In the genomic region with DNA sequence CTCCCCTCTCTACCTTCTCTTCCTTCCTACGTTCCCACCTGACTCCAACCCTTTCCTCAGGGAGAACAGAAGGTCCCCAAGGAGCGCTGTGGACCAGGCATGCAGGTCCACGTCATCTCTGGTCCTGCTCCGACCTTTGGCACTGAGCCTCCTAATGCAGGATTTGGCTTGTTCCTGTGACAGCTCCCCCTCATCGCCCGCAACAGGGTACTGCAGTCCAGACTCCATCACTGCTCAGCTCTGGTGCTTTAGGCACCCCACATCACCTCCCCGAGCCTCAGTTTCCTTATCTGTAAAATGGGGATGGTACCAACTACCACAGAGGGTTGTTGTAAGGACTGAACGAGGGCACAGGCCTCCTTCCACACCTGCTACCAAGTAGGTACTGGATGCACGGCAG, we compare ENCODE assay signal across 21 cellular contexts. TPM values are rescaled to one million over a fixed set of nuclear protein-coding genes. Genes with fewer than 3 reads are reported as not detected.
DNase-seq lines count a peak whose midpoint lies in the region; ATAC-seq and TF ChIP-seq lines count a peak whose summit lies in the region.
"Had no signal": no experiment of that assay in that cellular context is flagged by ENCODE, and none has a peak within 500 bp of the region (broad histone marks: within the 10 kb centered on the region; RNA-seq: fewer than 3 reads in every experiment).

No MANE protein-coding gene starts in this region.

- no peak overlapping the region for H3K18ac ChIP-seq in mesendoderm (ENCODE audit: low read length)

- TF ChIP-seq CTCF in GM23338 (conservative IDR thresholded peaks at IDR 0.05; ENCODE audit: low read depth in 2 of 2): peak in 1 of 2 experiments; percentile 26; a peak in 2 of 4 replicates

- H3K27ac Mint-ChIP-seq in GM23338: no peak overlapping the region
- H3K27ac Mint-ChIP-seq in activated T-helper 17 cell treated with anti-CD3 and anti-CD28 coated beads, Interleukin-2, amount 50 U/mL, for 72 hours: peak overlapping the region; percentile 30
- H3K27ac Mint-ChIP-seq in activated naive CD4-positive, alpha-beta T cell treated with anti-CD3 and anti-CD28 coated beads, Interleukin-2, amount 50 U/mL, for 72 hours: no peak overlapping the region
- H3K27ac Mint-ChIP-seq: activated CD4-positive, alpha-beta T cell treated with anti-CD3 and anti-CD28 coated beads, Interleukin-2, amount 10 ng/mL, durations not matched to agents 7 days and 5 days; activated naive CD8-positive, alpha-beta T cell treated with anti-CD3 and anti-CD28 coated beads, Interleukin-2, amount 10 ng/mL, durations not matched to agents 7 days and 5 days; activated T-helper 2 cell treated with anti-CD3 and anti-CD28 coated beads, Interferon-gamma antibody, Interleukin-2, Interleukin-4, amounts not matched to agents 10 μg/mL and 5 μg/mL and 100 μg/mL, durations not matched to agents 14 hours and 24 hours and 36 hours; B cell; endodermal cell; HFFc6 had no signal

- H3K9me2 ChIP-seq in GM23338 (ENCODE audit: insufficient read depth): no peaks in the 10 kb centered on the region
- H3K9me2 ChIP-seq in Karpas-422 (replicated peaks; ENCODE audit: insufficient read depth, low read length): no peaks in the 10 kb centered on the region

- H3K79me1 ChIP-seq in mesendoderm (ENCODE audit: low read length): no peaks in the 10 kb centered on the region

- 0 out of 2 replicates have a peak, but pooled peaks cover 2% of the 10 kb centered on the region for H3F3A ChIP-seq in GM23338 (replicated peaks; ENCODE audit: low read depth)

- peak overlapping the region; percentile 54 for H2AK5ac ChIP-seq in mesendoderm (ENCODE audit: low read length)

- H2AFZ ChIP-seq in GM23338: no peak overlapping the region; the same call in 1 of the 2 replicates
- no peak overlapping the region for H2AFZ ChIP-seq in Karpas-422 (ENCODE audit: low read length)

- H3K4me3 ChIP-seq in GM23338 (no peak overlapping the region), Karpas-422 (ENCODE audit: low read length) (no peak overlapping the region), mesendoderm (ENCODE audit: low read length) (no peak overlapping the region)
- H3K4me3 ChIP-seq: body of pancreas, heart left ventricle, mucosa of descending colon, upper lobe of left lung had no signal

- H3K36me3 Mint-ChIP-seq in GM23338 (ENCODE audit: low read depth): no peaks in the 10 kb centered on the region
- no peaks in the 10 kb centered on the region for H3K36me3 Mint-ChIP-seq in activated T-helper 17 cell treated with anti-CD3 and anti-CD28 coated beads, Interleukin-2, amount 50 U/mL, for 72 hours (ENCODE audit: low read depth)
- no peaks in the 10 kb centered on the region for H3K36me3 Mint-ChIP-seq in activated naive CD4-positive, alpha-beta T cell treated with anti-CD3 and anti-CD28 coated beads, Interleukin-2, amount 50 U/mL, for 72 hours
- H3K36me3 Mint-ChIP-seq: activated naive CD8-positive, alpha-beta T cell treated with anti-CD3 and anti-CD28 coated beads, Interleukin-2, amount 10 ng/mL, durations not matched to agents 7 days and 5 days had no signal

- no peak overlapping the region for H2BK15ac ChIP-seq in mesendoderm (replicated peaks; ENCODE audit: low read depth)

- no CpG with 5 or more reads among the region's 9 CpGs for WGBS in mesendoderm (ENCODE audit: extremely low coverage, insufficient coverage, low lambda C conversion rate)

- H3K9me3 Mint-ChIP-seq in GM23338: no peaks in the 10 kb centered on the region
- no peaks in the 10 kb centered on the region for H3K9me3 Mint-ChIP-seq in activated T-helper 17 cell treated with anti-CD3 and anti-CD28 coated beads, Interleukin-2, amount 50 U/mL, for 72 hours
- no peaks in the 10 kb centered on the region for H3K9me3 Mint-ChIP-seq in activated naive CD4-positive, alpha-beta T cell treated with anti-CD3 and anti-CD28 coated beads, Interleukin-2, amount 50 U/mL, for 72 hours
- H3K9me3 Mint-ChIP-seq: activated CD4-positive, alpha-beta T cell treated with anti-CD3 and anti-CD28 coated beads, Interleukin-2, amount 10 ng/mL, durations not matched to agents 7 days and 5 days; activated naive CD8-positive, alpha-beta T cell treated with anti-CD3 and anti-CD28 coated beads, Interleukin-2, amount 10 ng/mL, durations not matched to agents 7 days and 5 days; activated T-helper 2 cell treated with anti-CD3 and anti-CD28 coated beads, Interferon-gamma antibody, Interleukin-2, Interleukin-4, amounts not matched to agents 10 μg/mL and 5 μg/mL and 100 μg/mL, durations not matched to agents 14 hours and 24 hours and 36 hours; endodermal cell; HFFc6 had no signal

- no peak overlapping the region for H4K8ac ChIP-seq in mesendoderm (ENCODE audit: low read depth, low read length)

- no peak overlapping the region for H3K56ac ChIP-seq in mesendoderm (ENCODE audit: low read length)

- no peak overlapping the region for H2BK120ac ChIP-seq in mesendoderm (ENCODE audit: low read depth, low read length)

- H4K20me1 ChIP-seq in GM23338 (replicated peaks; ENCODE audit: insufficient read depth) (no peaks in the 10 kb centered on the region), Karpas-422 (ENCODE audit: insufficient read depth, low read depth, low read length) (no peaks in the 10 kb centered on the region)

- H3K36me3 ChIP-seq in GM23338 (ENCODE audit: insufficient read depth) (no peaks in the 10 kb centered on the region), Karpas-422 (ENCODE audit: insufficient read depth, low read length) (no peaks in the 10 kb centered on the region), mesendoderm (ENCODE audit: control insufficient read depth, insufficient read depth, low read length) (no peaks in the 10 kb centered on the region)
- H3K36me3 ChIP-seq: heart left ventricle, upper lobe of left lung had no signal

- H3K79me2 ChIP-seq in GM23338 (replicated peaks; ENCODE audit: insufficient read depth) (no peaks in the 10 kb centered on the region), Karpas-422 (ENCODE audit: low read length) (no peaks in the 10 kb centered on the region), mesendoderm (ENCODE audit: control insufficient read depth, insufficient read depth, low read length) (no peaks in the 10 kb centered on the region)

- H3K4me1 Mint-ChIP-seq in GM23338: peaks cover 28% of the 10 kb centered on the region
- H3K4me1 Mint-ChIP-seq in activated T-helper 17 cell treated with anti-CD3 and anti-CD28 coated beads, Interleukin-2, amount 50 U/mL, for 72 hours: peaks cover 5% of the 10 kb centered on the region

- H3K27ac ChIP-seq in GM23338 (ENCODE audit: low read depth): no peak overlapping the region
- H3K27ac ChIP-seq in Karpas-422 (ENCODE audit: low read length): no peak overlapping the region
- H3K27ac ChIP-seq in mesendoderm (ENCODE audit: low read depth, low read length): no peak overlapping the region
- H3K27ac ChIP-seq: body of pancreas, heart left ventricle, upper lobe of left lung had no signal

- H3K4me3 Mint-ChIP-seq in GM23338: no peak overlapping the region
- H3K4me3 Mint-ChIP-seq in activated T-helper 17 cell treated with anti-CD3 and anti-CD28 coated beads, Interleukin-2, amount 50 U/mL, for 72 hours: no peak overlapping the region
- H3K4me3 Mint-ChIP-seq: activated CD4-positive, alpha-beta T cell treated with anti-CD3 and anti-CD28 coated beads, Interleukin-2, amount 10 ng/mL, durations not matched to agents 7 days and 5 days; activated naive CD8-positive, alpha-beta T cell treated with anti-CD3 and anti-CD28 coated beads, Interleukin-2, amount 10 ng/mL, durations not matched to agents 7 days and 5 days; B cell; endodermal cell had no signal

- no peak overlapping the region for H3K4ac ChIP-seq in mesendoderm (ENCODE audit: low read depth, low read length)

- no peak overlapping the region for H3K23ac ChIP-seq in mesendoderm (ENCODE audit: low read length)

- no peak overlapping the region for H4K5ac ChIP-seq in mesendoderm (ENCODE audit: low read length)

- H3K4me1 ChIP-seq in GM23338 (ENCODE audit: insufficient read depth): peaks cover 20% of the 10 kb centered on the region
- 0 out of 2 replicates have a peak, but pooled peaks cover 2% of the 10 kb centered on the region for H3K4me1 ChIP-seq in Karpas-422 (ENCODE audit: low read length)
- peaks cover 2% of the 10 kb centered on the region for H3K4me1 ChIP-seq in mesendoderm (ENCODE audit: control insufficient read depth, low read depth, low read length)

- H2BK5ac ChIP-seq in mesendoderm (ENCODE audit: low read length): no peak overlapping the region

- ATAC-seq in GM23338 (peak; percentile 7; the same call in 1 of the 3 replicates), HG02588 (IDR thresholded peaks at IDR 0.05; ENCODE audit: unreplicated experiment) (no peak)
- no peak for ATAC-seq in activated T-helper 17 cell treated with anti-CD3 and anti-CD28 coated beads, Interleukin-2, amount 50 U/mL, for 72 hours (replicated peaks)
- no peak for ATAC-seq in activated naive CD4-positive, alpha-beta T cell treated with anti-CD3 and anti-CD28 coated beads, Interleukin-2, amount 50 U/mL, for 72 hours
- ATAC-seq: mucosa of descending colon had no signal

- H3K9ac ChIP-seq in Karpas-422 (ENCODE audit: low read length) (no peak overlapping the region), mesendoderm (ENCODE audit: low read length) (no peak overlapping the region)

- no peaks in the 10 kb centered on the region for H3K9me3 ChIP-seq in Karpas-422 (ENCODE audit: low read length)
- H3K9me3 ChIP-seq: body of pancreas, heart left ventricle, mucosa of descending colon, upper lobe of left lung had no signal

- peaks cover 10% of the 10 kb centered on the region for H3K27me3 Mint-ChIP-seq in GM23338 (ENCODE audit: insufficient read depth, low read depth, poor library complexity)
- H3K27me3 Mint-ChIP-seq in activated T-helper 17 cell treated with anti-CD3 and anti-CD28 coated beads, Interleukin-2, amount 50 U/mL, for 72 hours: peaks cover 35% of the 10 kb centered on the region

- DNase-seq in GM23338 (ENCODE audit: low spot score) (peak; percentile 24), Karpas-422 (peak; percentile 48), mesendoderm (peak; percentile 43), occipital lobe (lab: John Stamatoyannopoulos, UW) (no peak)
- DNase-seq in activated naive CD4-positive, alpha-beta T cell treated with anti-CD3 and anti-CD28 coated beads, Interleukin-2, amount 50 U/mL, for 72 hours (ENCODE audit: low spot score in 2 of 2): no peak
- DNase-seq: activated CD4-positive, alpha-beta T cell treated with anti-CD3 and anti-CD28 coated beads, Interleukin-2, amount 10 ng/mL, durations not matched to agents 7 days and 5 days; activated naive CD8-positive, alpha-beta T cell treated with anti-CD3 and anti-CD28 coated beads, Interleukin-2, amount 10 ng/mL, durations not matched to agents 7 days and 5 days; body of pancreas; endodermal cell; HFFc6; left ventricle myocardium superior; mucosa of descending colon; NCI-H187 treated with DMSO at 0.1 percent for 48 hours; SIG-M5; stimulated activated CD4-positive, alpha-beta T cell treated with anti-CD3 and anti-CD28 coated beads, Interleukin-4, amount 100 ng/mL, for 1 hour had no signal

- H3K27me3 ChIP-seq in GM23338 (ENCODE audit: insufficient read depth) (no peaks in the 10 kb centered on the region), Karpas-422 (ENCODE audit: low read length) (0 out of 2 replicates have a peak, but pooled peaks cover 3% of the 10 kb centered on the region), mesendoderm (ENCODE audit: insufficient read depth, low read length, poor library complexity) (no peaks in the 10 kb centered on the region)
- H3K27me3 ChIP-seq: body of pancreas, heart left ventricle, upper lobe of left lung had no signal

- H3K4me2 ChIP-seq in GM23338 (no peak overlapping the region), Karpas-422 (ENCODE audit: low read depth, low read length, poor library complexity, severe bottlenecking) (no peak overlapping the region), mesendoderm (ENCODE audit: low read length) (no peak overlapping the region)

RNA-seq across cellular contexts. Expression of a gene that starts 54.6 kb away (rescaled TPM):
- total RNA-seq in GM23338 (2014; rRNA removed; shearing (Covaris generic)): 11.8 and 13.7 TPM in 2 replicates
- polyA plus RNA-seq in GM23338 (2016; fragmentation: Nextera tagmentation; extraction: Ambion mirVana): 6.1 and 6.7 TPM in 2 replicates
- 7.8 and 21.7 TPM in 2 replicates for total RNA-seq in Karpas-422 (2014; rRNA removed; shearing (Covaris generic); ENCODE audit: low replicate concordance)
- total RNA-seq in activated T-helper 17 cell treated with anti-CD3 and anti-CD28 coated beads, Interleukin-2, amount 50 U/mL, for 72 hours: 10 to 100 TPM; 22.8 to 31.2 TPM
- 6.5 TPM for polyA plus RNA-seq in mesendoderm (2013, experiment 1 of 2)
- 5.9 TPM for polyA plus RNA-seq in mesendoderm (2013, experiment 2 of 2)
- total RNA-seq in occipital lobe: 47.7 TPM
- total RNA-seq in activated naive CD4-positive, alpha-beta T cell treated with anti-CD3 and anti-CD28 coated beads, Interleukin-2, amount 50 U/mL, for 72 hours: 10 to 100 TPM; 14.3 to 21.6 TPM

Comparison
In these comparisons a context has a peak if more than half of its experiments do, and no peak if none do; other contexts are left out.
1. DNase-seq: peak in GM23338 (single experiment), Karpas-422 (single experiment) and mesendoderm (single experiment); none in occipital lobe (single experiment) and activated naive CD4-positive, alpha-beta T cell treated with anti-CD3 and anti-CD28 coated beads, Interleukin-2, amount 50 U/mL, for 72 hours (0 of 2).